ENCODE assay signal across 12 cellular contexts in genomic region chr3:177281292-177281942, GRCh38.
A peak's percentile ranks its signal among the peaks of the same experiment; 100 is the strongest.
DNase-seq lines count a peak whose midpoint lies in the region; TF ChIP-seq lines count a peak whose summit lies in the region.
"Had no signal": no experiment of that assay in that cellular context is flagged by ENCODE, and none has a peak within 500 bp of the region (broad histone marks: within the 10 kb centered on the region; RNA-seq: fewer than 3 reads in every experiment).

No MANE protein-coding gene starts in this region.

- no peak overlapping the region for H3K4me3 ChIP-seq in WERI-Rb-1 (ENCODE audit: low read depth, low read length)
- H3K4me3 ChIP-seq: pancreas had no signal

- H3K36me3 ChIP-seq in WERI-Rb-1: no peaks in the 10 kb centered on the region
- H3K36me3 ChIP-seq: pancreas had no signal

- TF ChIP-seq CTCF in WERI-Rb-1 (IDR thresholded peaks at IDR 0.05; ENCODE audit: low read depth, low read length): no peak
- no peak for TF ChIP-seq CTCF in nephron (IDR thresholded peaks at IDR 0.05; ENCODE audit: unreplicated experiment in 3 of 3)
- no peak for TF ChIP-seq CTCF in MCF 10A (IDR thresholded peaks at IDR 0.05; ENCODE audit: unreplicated experiment)

- POLR2A ChIA-PET in MCF 10A (lab: Yijun Ruan, JAX): no interaction called here

- H3K4me3 Mint-ChIP-seq in nephron: no peak overlapping the region
- no peak overlapping the region for H3K4me3 Mint-ChIP-seq in MCF 10A (ENCODE audit: unreplicated experiment)

- H3K27me3 Mint-ChIP-seq in nephron (ENCODE audit: low read depth): no peaks in the 10 kb centered on the region
- no peaks in the 10 kb centered on the region for H3K27me3 Mint-ChIP-seq in MCF 10A (ENCODE audit: insufficient read depth, unreplicated experiment)

- DNase-seq in DMS79 treated with DMSO at 0.1 percent for 48 hours (lab: John Stamatoyannopoulos, UW) (peak; percentile 62), DMS79 (lab: John Stamatoyannopoulos, UW) (no peak), Kasumi-1 (lab: John Stamatoyannopoulos, UW) (peak; percentile 16 to 18), WERI-Rb-1 (peak; percentile 57), SW 1271 (lab: John Stamatoyannopoulos, UW) (no peak), MCF 10A (ENCODE audit: unreplicated experiment) (no peak)
- DNase-seq in central memory CD4-positive, alpha-beta T cell: no peak
- DNase-seq: 8988T; activated CD8-positive, alpha-beta memory T cell treated with anti-CD3 and anti-CD28 coated beads, Interleukin-2, amount 50 U/mL, for 4 hours; H7; pancreas had no signal

- intact Hi-C loops in MCF 10A (cut with micrococcal nuclease): no loop called here

- peaks cover 19% of the 10 kb centered on the region for H3K4me1 Mint-ChIP-seq in nephron
- peaks cover 11% of the 10 kb centered on the region for H3K4me1 Mint-ChIP-seq in MCF 10A (ENCODE audit: insufficient read depth, unreplicated experiment)

- no peaks in the 10 kb centered on the region for H3K9me3 Mint-ChIP-seq in nephron
- no peaks in the 10 kb centered on the region for H3K9me3 Mint-ChIP-seq in MCF 10A (ENCODE audit: unreplicated experiment)

- peak overlapping the region; percentile 83 for H3K27ac ChIP-seq in WERI-Rb-1
- H3K27ac ChIP-seq: pancreas had no signal

- CTCF ChIA-PET in MCF 10A (lab: Yijun Ruan, JAX): no interaction called here

- peaks cover 10% of the 10 kb centered on the region for H3K9me3 ChIP-seq in WERI-Rb-1 (ENCODE audit: severe bottlenecking)
- H3K9me3 ChIP-seq: pancreas had no signal

- H3K36me3 Mint-ChIP-seq in nephron (ENCODE audit: low read depth): no peaks in the 10 kb centered on the region
- no peaks in the 10 kb centered on the region for H3K36me3 Mint-ChIP-seq in MCF 10A (ENCODE audit: insufficient read depth, unreplicated experiment)

- no TSS peak for BruUV-seq in MCF 10A (replicated peaks; lab: Mats Ljungman, UMichigan)

- H3K27ac Mint-ChIP-seq in nephron (peak overlapping the region in 2 of 3 experiments; percentile 8 to 74), MCF 10A (ENCODE audit: low read depth, unreplicated experiment) (no peak overlapping the region)

- no peaks in the 10 kb centered on the region for H3K27me3 ChIP-seq in WERI-Rb-1 (ENCODE audit: insufficient read depth, low read depth, severe bottlenecking)
- H3K27me3 ChIP-seq: pancreas had no signal

Comparison
In these comparisons a context has a peak if more than half of its experiments do, and no peak if none do; other contexts are left out.
1. DNase-seq: peak in DMS79 treated with DMSO at 0.1 percent for 48 hours (single experiment), Kasumi-1 (2 of 2) and WERI-Rb-1 (single experiment); none in DMS79 (single experiment), central memory CD4-positive, alpha-beta T cell (single experiment), SW 1271 (0 of 2) and MCF 10A (single experiment).